24 cellular contexts compared by ENCODE assay signal in the genomic region with DNA sequence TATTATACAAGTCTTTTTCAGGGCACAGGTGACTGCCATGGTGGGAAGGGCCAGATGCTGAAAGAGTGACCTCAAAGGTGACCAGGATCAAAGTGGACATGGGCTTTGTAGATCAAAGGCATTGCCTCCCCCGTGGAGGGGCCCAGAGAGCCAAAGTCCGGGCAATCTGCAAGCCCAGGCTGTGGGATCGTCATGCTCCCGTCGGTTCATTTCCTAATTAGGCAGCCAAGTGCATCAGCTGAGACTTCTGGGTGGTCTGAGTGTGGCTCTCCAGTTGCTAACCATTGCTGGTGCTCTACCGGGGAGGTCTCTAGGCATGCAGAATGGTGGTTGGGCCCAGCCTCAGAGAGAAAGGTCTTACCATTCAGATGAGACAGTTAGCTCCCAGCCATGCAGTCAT.
DNase-seq lines count a peak whose midpoint lies in the region; ATAC-seq, FAIRE-seq and TF ChIP-seq lines count a peak whose summit lies in the region.
"Had no signal": no experiment of that assay in that cellular context is flagged by ENCODE, and none has a peak within 500 bp of the region (broad histone marks: within the 10 kb centered on the region; RNA-seq: fewer than 3 reads in every experiment).

No MANE protein-coding gene starts in this region.

- no peak overlapping the region for H3K4me3 ChIP-seq in kidney (ENCODE audit: low read length in 2 of 2)
- no peak overlapping the region for H3K4me3 ChIP-seq in upper lobe of left lung
- H3K4me3 ChIP-seq: A549, BLaER1, MG63 had no signal

- H3K27ac Mint-ChIP-seq in progenitor cell of endocrine pancreas = no peak overlapping the region
- H3K27ac Mint-ChIP-seq: CD4-positive, alpha-beta memory T cell; H9; IgD-negative memory B cell had no signal

- TF ChIP-seq POLR2A in upper lobe of left lung (IDR thresholded peaks at IDR 0.05) = no peak

- no peak for TF ChIP-seq CTCF in kidney (IDR thresholded peaks at IDR 0.05; ENCODE audit: borderline replicate concordance, extremely low read depth, insufficient read depth)
- no peak for TF ChIP-seq CTCF in upper lobe of left lung (IDR thresholded peaks at IDR 0.05)
- TF ChIP-seq CTCF in progenitor cell of endocrine pancreas (IDR thresholded peaks at IDR 0.05; ENCODE audit: unreplicated experiment) = no peak

- 67 to 77% methylated on average over 1 to 6 of the region's 6 CpGs for WGBS in upper lobe of left lung, 2 donors

- H3K27me3 Mint-ChIP-seq in progenitor cell of endocrine pancreas = peaks cover 2% of the 10 kb centered on the region

- no peaks in the 10 kb centered on the region for H3K9me3 Mint-ChIP-seq in progenitor cell of endocrine pancreas (ENCODE audit: low read depth)

- intact Hi-C loops in kidney (cut with DNase I) = no loop called here

- H3K4me1 Mint-ChIP-seq in progenitor cell of endocrine pancreas (ENCODE audit: low read depth) = no peaks in the 10 kb centered on the region
- H3K4me1 Mint-ChIP-seq: IgD-negative memory B cell had no signal

- no peaks in the 10 kb centered on the region for H3K27me3 ChIP-seq in upper lobe of left lung
- H3K27me3 ChIP-seq: BLaER1, MG63 had no signal

- H3K9ac ChIP-seq in kidney (ENCODE audit: low read length in 2 of 2) = no peak overlapping the region
- H3K9ac ChIP-seq: BLaER1 had no signal

- ATAC-seq in upper lobe of left lung (ENCODE audit: low FRiP score in 2 of 2) = no peak
- ATAC-seq: A549, PC-3 had no signal

- H3K36me3 ChIP-seq in kidney (ENCODE audit: control insufficient read depth in 1 of 2, insufficient read depth in 2 of 2, low read length in 2 of 2) = no peaks in the 10 kb centered on the region
- H3K36me3 ChIP-seq in upper lobe of left lung = no peaks in the 10 kb centered on the region
- H3K36me3 ChIP-seq: BLaER1, MG63 had no signal

- H3K9me3 ChIP-seq in kidney (ENCODE audit: control insufficient read depth in 1 of 2, low read length in 2 of 2) = no peaks in the 10 kb centered on the region
- H3K9me3 ChIP-seq in upper lobe of left lung = peaks cover 0 to 5% (median 0%) of the 10 kb centered on the region in 4 donors
- H3K9me3 ChIP-seq: A549, BLaER1 had no signal

- H3K36me3 Mint-ChIP-seq in progenitor cell of endocrine pancreas (ENCODE audit: insufficient read depth) = no peaks in the 10 kb centered on the region
- H3K36me3 Mint-ChIP-seq: CD4-positive, alpha-beta memory T cell; IgD-negative memory B cell had no signal

- H3K4me3 Mint-ChIP-seq in progenitor cell of endocrine pancreas (ENCODE audit: low read depth) = no peak overlapping the region
- H3K4me3 Mint-ChIP-seq: CD4-positive, alpha-beta memory T cell; H9; IgD-negative memory B cell had no signal

- peak; percentile 28 for DNase-seq in ELF-1 (ENCODE audit: low read depth, low spot score)
- peak; percentile 10 for DNase-seq in astrocyte of the hippocampus (ENCODE audit: low read depth, low spot score)
- DNase-seq in kidney = peak; percentile 66
- DNase-seq in retina = peak; percentile 75
- DNase-seq in upper lobe of left lung = no peak
- DNase-seq in progenitor cell of endocrine pancreas (ENCODE audit: low spot score, unreplicated experiment) = no peak
- no peak for DNase-seq in stimulated activated naive CD4-positive, alpha-beta T cell treated with Interleukin-2 at 50 U/mL for 16 hours (lab: John Stamatoyannopoulos, UW)
- DNase-seq: CD4-positive, alpha-beta memory T cell; H9; Karpas-422; MG63; NCI-H1048; NCI-H1436; NCI-H1930; NCI-H226; NCI-H524; PC-3; RPMI8226; SHP77 treated with DMSO at 0.1 percent for 48 hours had no signal

- H3K27ac ChIP-seq in kidney (ENCODE audit: low read depth in 2 of 2, low read length in 2 of 2) = no peak overlapping the region
- no peak overlapping the region for H3K27ac ChIP-seq in upper lobe of left lung
- H3K27ac ChIP-seq: A549, BLaER1 had no signal

- TF ChIP-seq EP300 in upper lobe of left lung (IDR thresholded peaks at IDR 0.05) = no peak

- no peaks in the 10 kb centered on the region for H3K4me1 ChIP-seq in kidney (ENCODE audit: control insufficient read depth in 1 of 2, insufficient read depth in 1 of 2, low read depth in 1 of 2, low read length in 2 of 2)
- H3K4me1 ChIP-seq in upper lobe of left lung = no peaks in the 10 kb centered on the region
- H3K4me1 ChIP-seq: A549, BLaER1 had no signal

- no peak for FAIRE-seq in kidney (lab: Jason Lieb, UNC)
- FAIRE-seq: A549, D721Med, HTR-8/SVneo had no signal

Comparison
In these comparisons a context has a peak if more than half of its experiments do, and no peak if none do; other contexts are left out.
1. DNase-seq: peak in ELF-1 (single experiment), astrocyte of the hippocampus (single experiment), kidney (single experiment) and retina (single experiment); none in upper lobe of left lung (0 of 2), progenitor cell of endocrine pancreas (single experiment) and stimulated activated naive CD4-positive, alpha-beta T cell treated with Interleukin-2 at 50 U/mL for 16 hours (single experiment).